ENCODE assay signal across 10 cellular contexts in genomic region chr20:41411458-41411857, GRCh38. TPM values are rescaled to one million over a fixed set of nuclear protein-coding genes. Genes with fewer than 3 reads are reported as not detected.
DNase-seq lines count a peak whose midpoint lies in the region; ATAC-seq and TF ChIP-seq lines count a peak whose summit lies in the region.
"Had no signal": no experiment of that assay in that cellular context is flagged by ENCODE, and none has a peak within 500 bp of the region (broad histone marks: within the 10 kb centered on the region; RNA-seq: fewer than 3 reads in every experiment).

No MANE protein-coding gene starts in this region.

- H3K27ac ChIP-seq in ascending aorta (peak overlapping the region; percentile 73 to 76), sigmoid colon (peak overlapping the region in 2 of 4 donors; percentile 30 to 46)

- TF ChIP-seq POLR2A in sigmoid colon (IDR thresholded peaks at IDR 0.05), result no peak

- H3K9me3 ChIP-seq in ascending aorta (no peaks in the 10 kb centered on the region), sigmoid colon (no peaks in the 10 kb centered on the region)

- H3K4me3 ChIP-seq in ascending aorta (no peak overlapping the region), kidney epithelial cell (ENCODE audit: low read depth, low read length) (no peak overlapping the region), sigmoid colon (no peak overlapping the region)

- peaks cover 72 to 84% of the 10 kb centered on the region in 2 donors for H3K36me3 ChIP-seq in ascending aorta
- H3K36me3 ChIP-seq in kidney epithelial cell (ENCODE audit: control insufficient read depth, insufficient read depth, low read length), result no peaks in the 10 kb centered on the region
- peaks cover 17 to 100% (median 54%) of the 10 kb centered on the region in 4 donors for H3K36me3 ChIP-seq in sigmoid colon

- in situ Hi-C loops in ACHN (cut with HindIII; ENCODE audit: low pct_ligation_motif_present, low pct_unique_long_range_greater_than_20kb, low sequenced_read_pairs), result no loop called here

- H3K4me1 ChIP-seq in ascending aorta (peaks cover 0 to 9% of the 10 kb centered on the region in 2 donors), sigmoid colon (peaks cover 0 to 7% (median 0%) of the 10 kb centered on the region in 4 donors)

- intact Hi-C loops in ascending aorta (cut with DNase I) (loop anchor here (1.0 to 5.0 kb wide), 3 partner anchors 71 to 274 kb away; partner anchors contain the start of genes LPIN3 and PLCG1), sigmoid colon (cut with DNase I) (loop anchor here (10.0 kb wide), 1 partner anchor 237 kb away; no protein-coding TSS in a partner anchor)

- WGBS in sigmoid colon, 2 donors, result 37 to 43% methylated on average over 2 of the region's 2 CpGs

- ATAC-seq in HG03439 (IDR thresholded peaks at IDR 0.05; ENCODE audit: unreplicated experiment), result no peak
- ATAC-seq in HG03139 (IDR thresholded peaks at IDR 0.05; ENCODE audit: unreplicated experiment), result no peak

- TF ChIP-seq CTCF in ascending aorta (IDR thresholded peaks at IDR 0.05) (peak; percentile 15 to 47 (median 45)), kidney epithelial cell (IDR thresholded peaks at IDR 0.05; ENCODE audit: insufficient read depth, low read length, poor library complexity, severe bottlenecking) (peak; percentile 39), sigmoid colon (IDR thresholded peaks at IDR 0.05) (peak in 1 of 4 experiments; percentile 25)

- peak; percentile 23 for DNase-seq in ACHN
- peak; percentile 16 for DNase-seq in HS-5 (ENCODE audit: low read depth)
- DNase-seq in ascending aorta (ENCODE audit: low spot score in 2 of 2), result no peak
- DNase-seq in kidney epithelial cell (ENCODE audit: low read depth), result no peak
- no peak for DNase-seq in sigmoid colon
- DNase-seq in activated naive CD4-positive, alpha-beta T cell (lab: John Stamatoyannopoulos, UW), result no peak
- DNase-seq: NCI-H226; stimulated activated CD4-positive, alpha-beta T cell treated with anti-CD3 and anti-CD28 coated beads, Interleukin-4, amount 100 ng/mL, for 1 hour had no signal

- no peaks in the 10 kb centered on the region for H3K27me3 ChIP-seq in ascending aorta
- no peaks in the 10 kb centered on the region for H3K27me3 ChIP-seq in kidney epithelial cell (ENCODE audit: control insufficient read depth, insufficient read depth, low read length)
- H3K27me3 ChIP-seq in sigmoid colon, result no peaks in the 10 kb centered on the region

- TF ChIP-seq EP300 in sigmoid colon (IDR thresholded peaks at IDR 0.05), result no peak

RNA-seq across cellular contexts. Expression of gene EMILIN3, which starts 44.8 kb away (rescaled TPM):
- total RNA-seq in ascending aorta, result 0.53 TPM
- total RNA-seq in kidney epithelial cell, result 0.42 and 0.62 TPM in 2 replicates
- 1 to 10 TPM in 3 of 4 donors, under 1 TPM in 1; 0.66 to 4.3 (median 3.2) TPM for total RNA-seq in sigmoid colon
- 1 to 10 TPM in 1 of 3 donors, not detected in 2; 1.0 TPM for polyA plus RNA-seq in sigmoid colon

Comparison
In these comparisons a context has a peak if more than half of its experiments do, and no peak if none do; other contexts are left out.
1. DNase-seq: peak in ACHN (single experiment) and HS-5 (single experiment); none in ascending aorta (0 of 2), kidney epithelial cell (single experiment), sigmoid colon (single experiment) and activated naive CD4-positive, alpha-beta T cell (0 of 4).